9 cellular contexts compared by ENCODE assay signal in genomic region chr7:127654404-127655392, GRCh38. TPM values are rescaled to one million over a fixed set of nuclear protein-coding genes. Genes with fewer than 3 reads are reported as not detected.
DNase-seq lines count a peak whose midpoint lies in the region; ATAC-seq and TF ChIP-seq lines count a peak whose summit lies in the region.
"Had no signal": no experiment of that assay in that cellular context is flagged by ENCODE, and none has a peak within 500 bp of the region (broad histone marks: within the 10 kb centered on the region; RNA-seq: fewer than 3 reads in every experiment).

No MANE protein-coding gene starts in this region.

- H4K91ac ChIP-seq in IMR-90 (ENCODE audit: insufficient read depth, low read depth, low read length), result no peak overlapping the region

- H2BK5ac ChIP-seq in IMR-90 (ENCODE audit: low read depth, low read length, poor library complexity, severe bottlenecking), result no peak overlapping the region

- H3K9ac ChIP-seq in DND-41 (ENCODE audit: low read depth, low read length) (peak overlapping the region; percentile 23; the same call in 1 of the 2 replicates), IMR-90 (ENCODE audit: low read depth, low read length) (peak overlapping the region; percentile 31)

- H2AK5ac ChIP-seq in IMR-90 (ENCODE audit: low read depth, low read length), result no peak overlapping the region

- no peak overlapping the region for H3K27ac ChIP-seq in DND-41 (ENCODE audit: low read length)
- H3K27ac ChIP-seq in IMR-90 (ENCODE audit: insufficient read depth, low read length), result no peak overlapping the region

- peaks cover 21% of the 10 kb centered on the region for H3K9me1 ChIP-seq in IMR-90 (ENCODE audit: insufficient read depth, low read length)

- no peak overlapping the region for H3K4me3 Mint-ChIP-seq in activated T-helper 17 cell treated with anti-CD3 and anti-CD28 coated beads, Interleukin-2, amount 50 U/mL, for 72 hours
- peak overlapping the region; percentile 52 for H3K4me3 Mint-ChIP-seq in memory B cell

- no peak overlapping the region for H2BK20ac ChIP-seq in IMR-90 (ENCODE audit: low read depth, low read length)

- CTCF ChIA-PET in IMR-90 (lab: Yijun Ruan, JAX), result interaction anchor here (0.6 to 1.4 kb wide), 3 partner anchors 11 to 251 kb away, joined by 3 to 4 read pairs (median 3); no protein-coding TSS in a partner anchor

- H3K4me1 ChIP-seq in DND-41 (ENCODE audit: insufficient read depth, low read length) (peaks cover 40% of the 10 kb centered on the region), IMR-90 (ENCODE audit: control insufficient read depth, insufficient read depth, low read length) (peaks cover 8% of the 10 kb centered on the region)

- H3K4me1 Mint-ChIP-seq in activated T-helper 17 cell treated with anti-CD3 and anti-CD28 coated beads, Interleukin-2, amount 50 U/mL, for 72 hours, result peaks cover 34% of the 10 kb centered on the region
- peaks cover 51% of the 10 kb centered on the region for H3K4me1 Mint-ChIP-seq in memory B cell

- ATAC-seq in DND-41 (ENCODE audit: insufficient read depth, low read depth), result no peak
- ATAC-seq in IMR-90 (ENCODE audit: low read depth), result no peak
- no peak for ATAC-seq in activated T-helper 17 cell treated with anti-CD3 and anti-CD28 coated beads, Interleukin-2, amount 50 U/mL, for 72 hours (replicated peaks)
- ATAC-seq in memory B cell (ENCODE audit: low read depth), result no peak

- no peak overlapping the region for H2AK9ac ChIP-seq in IMR-90 (replicated peaks; ENCODE audit: low read depth, low read length, poor library complexity)

- peak overlapping the region; percentile 86 for H3K27ac Mint-ChIP-seq in activated T-helper 17 cell treated with anti-CD3 and anti-CD28 coated beads, Interleukin-2, amount 50 U/mL, for 72 hours
- H3K27ac Mint-ChIP-seq in memory B cell, result peak overlapping the region; percentile 48

- H4K5ac ChIP-seq in IMR-90 (ENCODE audit: low read depth, low read length), result no peak overlapping the region

- H3K14ac ChIP-seq in IMR-90 (replicated peaks; ENCODE audit: low read depth, low read length), result peak overlapping the region; percentile 27; the same call in 1 of the 2 replicates

- no peak overlapping the region for H2BK15ac ChIP-seq in IMR-90 (ENCODE audit: low read depth, low read length)

- H3K36me3 ChIP-seq in DND-41 (ENCODE audit: insufficient read depth, low read length) (peaks cover 30% of the 10 kb centered on the region), IMR-90 (ENCODE audit: control insufficient read depth, insufficient read depth, low read length) (peaks cover 4% of the 10 kb centered on the region; the same call in 1 of the 2 replicates)

- H3K9me3 Mint-ChIP-seq in activated T-helper 17 cell treated with anti-CD3 and anti-CD28 coated beads, Interleukin-2, amount 50 U/mL, for 72 hours, result no peaks in the 10 kb centered on the region
- H3K9me3 Mint-ChIP-seq in memory B cell, result no peaks in the 10 kb centered on the region

- H3K4ac ChIP-seq in IMR-90 (ENCODE audit: low read depth, low read length), result no peak overlapping the region

- H4K20me1 ChIP-seq in DND-41 (ENCODE audit: insufficient read depth, low read length) (peaks cover 32% of the 10 kb centered on the region; the same call in 1 of the 2 replicates), IMR-90 (ENCODE audit: insufficient read depth, low read length) (peaks cover 72% of the 10 kb centered on the region)

- no peak for TF ChIP-seq POLR2A in IMR-90 (IDR thresholded peaks at IDR 0.05; ENCODE audit: low read depth, low read length)

- H3K4me2 ChIP-seq in DND-41 (ENCODE audit: insufficient read depth, low read length) (peak overlapping the region; percentile 69), IMR-90 (ENCODE audit: low read depth, low read length) (peak overlapping the region; percentile 53)

- peak overlapping the region; percentile 7; the same call in 1 of the 2 replicates for H3K23ac ChIP-seq in IMR-90 (ENCODE audit: low read depth, low read length)

- H3K79me2 ChIP-seq in DND-41 (ENCODE audit: insufficient read depth, low read length), result peaks cover 77% of the 10 kb centered on the region

- H3K4me3 ChIP-seq in DND-41 (ENCODE audit: low read depth in 1 of 2, low read length in 2 of 2) (peak overlapping the region in 1 of 2 experiments; percentile 78; a peak in 2 of 4 replicates), IMR-90 (ENCODE audit: insufficient read depth, low read depth, low read length) (no peak overlapping the region)

- dilution Hi-C loops in IMR-90 (cut with HindIII; ENCODE audit: low sequenced_read_pairs, unreplicated experiment), result no loop called here

- no peak overlapping the region for H2BK120ac ChIP-seq in IMR-90 (ENCODE audit: low read depth, low read length)

- DNase-seq in DND-41, result no peak
- DNase-seq in IMR-90, result no peak
- DNase-seq in memory B cell (ENCODE audit: low spot score in 2 of 2), result no peak
- DNase-seq in GM19240 (ENCODE audit: insufficient read length, low spot score), result no peak
- DNase-seq in activated CD8-positive, alpha-beta memory T cell treated with anti-CD3 and anti-CD28 coated beads for 24 hours, result no peak
- no peak for DNase-seq in cerebellum (ENCODE audit: low spot score)
- no peak for DNase-seq in KG1 (lab: John Stamatoyannopoulos, UW)
- DNase-seq: islet precursor cell had no signal

- no peaks in the 10 kb centered on the region for H3K27me3 Mint-ChIP-seq in activated T-helper 17 cell treated with anti-CD3 and anti-CD28 coated beads, Interleukin-2, amount 50 U/mL, for 72 hours
- H3K27me3 Mint-ChIP-seq in memory B cell, result no peaks in the 10 kb centered on the region

- H2AFZ ChIP-seq in DND-41 (ENCODE audit: low read depth, low read length) (no peak overlapping the region), IMR-90 (replicated peaks; ENCODE audit: low read length, poor library complexity) (no peak overlapping the region)

- POLR2A ChIA-PET in IMR-90 (lab: Charles Lee; ENCODE audit: unreplicated experiment), result interaction anchor here (0.6 kb wide), 1 partner anchor 38 kb away, joined by 3 read pairs; no protein-coding TSS in a partner anchor

- TF ChIP-seq RAD21 in IMR-90 (IDR thresholded peaks at IDR 0.05; ENCODE audit: low read length), result no peak

- no TSS peak for BruUV-seq in IMR-90 (replicated peaks; lab: Mats Ljungman, UMichigan)

- 67% methylated on average over 1 of the region's 5 CpGs; no CpG with 5 or more reads in 1 of the 2 experiments for WGBS in IMR-90 (ENCODE audit: extremely low coverage in 2 of 2, insufficient read length in 1 of 2), 2 experiments

- TF ChIP-seq CTCF in DND-41 (IDR thresholded peaks at IDR 0.05; ENCODE audit: borderline replicate concordance, extremely low read depth, low read length, poor library complexity, severe bottlenecking), result no peak
- TF ChIP-seq CTCF in IMR-90 (conservative IDR thresholded peaks at IDR 0.05; ENCODE audit: low read depth, low read length), result no peak

- no peak overlapping the region for H4K8ac ChIP-seq in IMR-90 (ENCODE audit: low read depth in 2 of 2, low read length in 2 of 2)

- H3K9me3 ChIP-seq in DND-41 (ENCODE audit: insufficient read depth, low read length, severe bottlenecking) (no peaks in the 10 kb centered on the region), IMR-90 (ENCODE audit: control insufficient read depth, insufficient read depth, low read length) (no peaks in the 10 kb centered on the region)

- peaks cover 83% of the 10 kb centered on the region for H3K36me3 Mint-ChIP-seq in activated T-helper 17 cell treated with anti-CD3 and anti-CD28 coated beads, Interleukin-2, amount 50 U/mL, for 72 hours (ENCODE audit: low read depth)
- peaks cover 5% of the 10 kb centered on the region for H3K36me3 Mint-ChIP-seq in memory B cell

- H3K27me3 ChIP-seq in DND-41 (ENCODE audit: insufficient read depth, low read length, poor library complexity), result no peaks in the 10 kb centered on the region
- H3K27me3 ChIP-seq in IMR-90 (ENCODE audit: control insufficient read depth, insufficient read depth, low read length), result no peaks in the 10 kb centered on the region

- in situ Hi-C loops in IMR-90 (cut with MboI; ENCODE audit: low sequenced_read_pairs), result no loop called here

- intact Hi-C loops in IMR-90 (cut with micrococcal nuclease), result no loop called here

- H3K18ac ChIP-seq in IMR-90 (ENCODE audit: low read depth, low read length), result no peak overlapping the region

- H3K56ac ChIP-seq in IMR-90 (ENCODE audit: extremely low read depth, insufficient read depth, low read length), result no peak overlapping the region

- H3K79me1 ChIP-seq in IMR-90 (ENCODE audit: low read depth in 1 of 2, low read length in 2 of 2), result peaks cover 16 to 73% of the 10 kb centered on the region in 2 experiments

TF ChIP-seq in IMR-90, 13 proteins besides CTCF, POLR2A, EP300 and RAD21 (continues in another document):
- TF ChIP-seq NFE2L2 (IDR thresholded peaks at IDR 0.05; ENCODE audit: low read depth, low read length) (no peak), SMC3 (IDR thresholded peaks at IDR 0.05; ENCODE audit: low read depth, low read length) (no peak), FOS (IDR thresholded peaks at IDR 0.05; ENCODE audit: low read depth, low read length) (no peak), BHLHE40 (IDR thresholded peaks at IDR 0.05; ENCODE audit: low read depth, low read length) (no peak), ELK1 (IDR thresholded peaks at IDR 0.05; ENCODE audit: borderline replicate concordance, low read depth, low read length) (no peak), RFX5 (IDR thresholded peaks at IDR 0.05; ENCODE audit: low read depth, low read length) (no peak)

RNA-seq across cellular contexts. Expression of gene SND1, which starts 2.7 kb away (rescaled TPM):
- total RNA-seq in IMR-90 (2012; rRNA removed) (246 and 294 TPM in 2 replicates), cerebellum (62.8 TPM)
- polyA plus RNA-seq in IMR-90 (2012; rRNA removed), result 154 TPM in 2 replicates
- 162 and 171 TPM in 2 replicates for polyA plus RNA-seq in IMR-90 (2012; cell fraction: cytosol; rRNA removed)
- 107 and 113 TPM in 2 replicates for polyA plus RNA-seq in IMR-90 (2012; cell fraction: nucleus; rRNA removed; ENCODE audit: low replicate concordance)
- total RNA-seq in activated T-helper 17 cell treated with anti-CD3 and anti-CD28 coated beads, Interleukin-2, amount 50 U/mL, for 72 hours, result 100 to 1,000 TPM; 246 to 256 TPM

RNA-seq across cellular contexts. Expression of gene PAX4, which starts 36.8 kb away (rescaled TPM):
- total RNA-seq in IMR-90 (2012; rRNA removed) (not detected in 2 replicates), cerebellum (not detected)
- not detected in 2 replicates for polyA plus RNA-seq in IMR-90 (2012; rRNA removed)
- not detected in 2 replicates for polyA plus RNA-seq in IMR-90 (2012; cell fraction: cytosol; rRNA removed)
- not detected in 2 replicates for polyA plus RNA-seq in IMR-90 (2012; cell fraction: nucleus; rRNA removed; ENCODE audit: low replicate concordance)
- total RNA-seq in activated T-helper 17 cell treated with anti-CD3 and anti-CD28 coated beads, Interleukin-2, amount 50 U/mL, for 72 hours, result not detected
